28 cellular contexts compared by ENCODE assay signal in genomic region chr20:11467436-11467835, GRCh38.
"Had no signal": no experiment of that assay in that cellular context is flagged by ENCODE, and none has a peak within 500 bp of the region (broad histone marks: within the 10 kb centered on the region; RNA-seq: fewer than 3 reads in every experiment).

No MANE protein-coding gene starts in this region.

- H3K4me3 Mint-ChIP-seq: activated CD4-positive, alpha-beta T cell treated with anti-CD3 and anti-CD28 coated beads for 36 hours; activated CD8-positive, alpha-beta T cell treated with anti-CD3 and anti-CD28 coated beads for 36 hours; activated naive CD8-positive, alpha-beta T cell treated with anti-CD3 and anti-CD28 coated beads, Interleukin-2, amount 10 ng/mL, durations not matched to agents 7 days and 5 days; T-helper 1 cell treated with Interleukin-12 subunit alpha and Interleukin-12 subunit beta and Interleukin-4 antibody, amounts not matched to agents 30 μg/mL and 1 μg/mL, for 36 hours had no signal

- H3K4me2 ChIP-seq: KMS-11 had no signal

- H3K27me3 ChIP-seq: body of pancreas, SJCRH30 had no signal

- H3K4me3 ChIP-seq: body of pancreas, SJCRH30 had no signal

- DNase-seq: activated CD4-positive, alpha-beta T cell treated with anti-CD3 and anti-CD28 coated beads for 36 hours; activated CD4-positive, CD25-positive, alpha-beta regulatory T cell; activated CD8-positive, alpha-beta memory T cell treated with anti-CD3 and anti-CD28 coated beads, Interleukin-2, amount 50 U/mL, for 48 hours; activated CD8-positive, alpha-beta T cell treated with anti-CD3 and anti-CD28 coated beads for 36 hours; activated naive CD4-positive, alpha-beta T cell treated with anti-CD3 and anti-CD28 coated beads, Interleukin-2, amount 50 U/mL, for 16 hours; activated naive CD8-positive, alpha-beta T cell treated with anti-CD3 and anti-CD28 coated beads, Interleukin-2, amount 10 ng/mL, durations not matched to agents 7 days and 5 days; activated T-cell treated with anti-CD3 and anti-CD28 coated beads, Interleukin-2, amount 50 U/mL, for 1 hour; aorta; body of pancreas; central memory CD4-positive, alpha-beta T cell; MM.1S; NCI-H1105; NCI-H1436; NCI-H1694 treated with DMSO at 0.1 percent for 48 hours; NCI-H345; NCI-H510A; NCI-H526 treated with DMSO at 0.1 percent for 48 hours; NCI-H82; Right ventricle myocardium superior; SJCRH30; SW 1271; T-helper 9 cell had no signal

- H3K36me3 Mint-ChIP-seq: activated naive CD8-positive, alpha-beta T cell treated with anti-CD3 and anti-CD28 coated beads, Interleukin-2, amount 10 ng/mL, durations not matched to agents 7 days and 5 days had no signal

- H3K27me3 Mint-ChIP-seq: activated CD8-positive, alpha-beta T cell treated with anti-CD3 and anti-CD28 coated beads for 36 hours; activated naive CD8-positive, alpha-beta T cell treated with anti-CD3 and anti-CD28 coated beads, Interleukin-2, amount 10 ng/mL, durations not matched to agents 7 days and 5 days had no signal

- H3K27ac Mint-ChIP-seq: activated CD4-positive, alpha-beta T cell treated with anti-CD3 and anti-CD28 coated beads for 36 hours; activated CD8-positive, alpha-beta T cell treated with anti-CD3 and anti-CD28 coated beads for 36 hours; activated naive CD8-positive, alpha-beta T cell treated with anti-CD3 and anti-CD28 coated beads, Interleukin-2, amount 10 ng/mL, durations not matched to agents 7 days and 5 days; T-helper 1 cell treated with Interleukin-12 subunit alpha and Interleukin-12 subunit beta and Interleukin-4 antibody, amounts not matched to agents 30 μg/mL and 1 μg/mL, for 36 hours had no signal

- H3K36me3 ChIP-seq: SJCRH30 had no signal

- H3K27ac ChIP-seq: body of pancreas, KMS-11, RWPE1, SJCRH30, VCaP had no signal

- H3K4me1 ChIP-seq: body of pancreas, SJCRH30 had no signal

- H3K9ac ChIP-seq: KMS-11 had no signal

- H3K4me1 Mint-ChIP-seq: activated CD4-positive, alpha-beta T cell treated with anti-CD3 and anti-CD28 coated beads for 36 hours; activated naive CD8-positive, alpha-beta T cell treated with anti-CD3 and anti-CD28 coated beads, Interleukin-2, amount 10 ng/mL, durations not matched to agents 7 days and 5 days had no signal

- ATAC-seq: activated CD4-positive, alpha-beta T cell treated with anti-CD3 and anti-CD28 coated beads for 36 hours; activated CD8-positive, alpha-beta T cell treated with anti-CD3 and anti-CD28 coated beads for 36 hours; body of pancreas; Panc1; SK-N-SH treated with all-trans-retinoic acid at 6 μM for 48 hours had no signal

- H3K9me3 ChIP-seq: body of pancreas, SJCRH30 had no signal
